21 cellular contexts compared by ENCODE assay signal in genomic region chr1:192749349-192749748, GRCh38. TPM values are rescaled to one million over a fixed set of nuclear protein-coding genes. Genes with fewer than 3 reads are reported as not detected.
DNase-seq lines count a peak whose midpoint lies in the region; ATAC-seq, FAIRE-seq and TF ChIP-seq lines count a peak whose summit lies in the region.
"Had no signal": no experiment of that assay in that cellular context is flagged by ENCODE, and none has a peak within 500 bp of the region (broad histone marks: within the 10 kb centered on the region; RNA-seq: fewer than 3 reads in every experiment).

No MANE protein-coding gene starts in this region.

- no peak for ATAC-seq in HepG2
- ATAC-seq in right lobe of liver = no peak
- peak; percentile 67 to 95 (median 91) for ATAC-seq in heart left ventricle
- no peak for ATAC-seq in naive thymus-derived CD4-positive, alpha-beta T cell
- no peak for ATAC-seq in GM19035 (IDR thresholded peaks at IDR 0.05; ENCODE audit: unreplicated experiment)
- ATAC-seq: upper lobe of right lung had no signal

- peaks cover 0 to 7% (median 0%) of the 10 kb centered on the region in 5 donors for H3K27me3 Mint-ChIP-seq in naive thymus-derived CD4-positive, alpha-beta T cell
- H3K27me3 Mint-ChIP-seq: activated CD4-positive, alpha-beta memory T cell treated with anti-CD3 and anti-CD28 coated beads, Interleukin-2, amount 10 ng/mL, durations not matched to agents 7 days and 5 days had no signal

- no peaks in the 10 kb centered on the region for H3K36me3 Mint-ChIP-seq in naive thymus-derived CD4-positive, alpha-beta T cell

- TF ChIP-seq POLR2A in HepG2 (IDR thresholded peaks at IDR 0.05; ENCODE audit: insufficient read depth in 1 of 2, low read depth in 2 of 2, low read length in 2 of 2) (no peak), right lobe of liver (IDR thresholded peaks at IDR 0.05) (no peak), heart left ventricle (IDR thresholded peaks at IDR 0.05) (no peak)

- DNase-seq in HepG2 (ENCODE audit: low spot score) (no peak), right lobe of liver (no peak), NT2/D1 (ENCODE audit: low read depth, low spot score) (peak; percentile 1), heart left ventricle (no peak), MV-4-11 (lab: John Stamatoyannopoulos, UW) (no peak), cerebellum (ENCODE audit: low spot score) (no peak)
- no peak for DNase-seq in naive thymus-derived CD4-positive, alpha-beta T cell
- DNase-seq: ACHN; activated CD4-positive, alpha-beta memory T cell treated with anti-CD3 and anti-CD28 coated beads, Interleukin-2, amount 10 ng/mL, durations not matched to agents 7 days and 5 days; activated effector memory CD4-positive, alpha-beta T cell treated with anti-CD3 and anti-CD28 coated beads, Interleukin-2, amount 50 U/mL, for 16 hours; effector memory CD4-positive, alpha-beta T cell; midbrain; NCI-H1105; RPMI8226; T1000; upper lobe of right lung had no signal

- CTCF ChIA-PET in HepG2 (lab: Yijun Ruan, JAX; ENCODE audit: low intra/inter-chr PET ratio, low total read pairs) = no interaction called here
- CTCF ChIA-PET in naive thymus-derived CD4-positive, alpha-beta T cell (lab: Charles Lee) = no interaction called here

- no peaks in the 10 kb centered on the region for H3K4me1 ChIP-seq in HepG2 (ENCODE audit: insufficient read depth, low read length)
- no peaks in the 10 kb centered on the region for H3K4me1 ChIP-seq in right lobe of liver
- H3K4me1 ChIP-seq in NT2/D1 (ENCODE audit: insufficient read depth, insufficient read length) = no peaks in the 10 kb centered on the region
- peaks cover 0 to 21% (median 2%) of the 10 kb centered on the region in 12 donors for H3K4me1 ChIP-seq in heart left ventricle
- no peaks in the 10 kb centered on the region for H3K4me1 ChIP-seq in naive thymus-derived CD4-positive, alpha-beta T cell (ENCODE audit: control insufficient read depth in 2 of 2, insufficient read depth in 2 of 2, low read length in 2 of 2)
- H3K4me1 ChIP-seq: BLaER1 treated with 17β-estradiol and CSF1 and Interleukin-3, amounts not matched to agents 10 nM and 100 nM; parathyroid adenoma; upper lobe of right lung had no signal

- no peak for FAIRE-seq in HepG2 (lab: Jason Lieb, UNC)
- FAIRE-seq: H54 had no signal

- TF ChIP-seq RAD21 in HepG2 (CRISPR knock-in tag; IDR thresholded peaks at IDR 0.05) = no peak

- TF ChIP-seq EP300 in HepG2 (IDR thresholded peaks at IDR 0.05; ENCODE audit: low read depth in 2 of 2, low read length in 2 of 2) = no peak
- no peak for TF ChIP-seq EP300 in HepG2 (CRISPR knock-in tag; IDR thresholded peaks at IDR 0.05; ENCODE audit: borderline replicate concordance)

- H4K20me1 ChIP-seq in HepG2 (ENCODE audit: insufficient read depth, low read length) = no peaks in the 10 kb centered on the region
- H4K20me1 ChIP-seq: BLaER1 treated with 17β-estradiol and CSF1 and Interleukin-3, amounts not matched to agents 10 nM and 100 nM had no signal

- TF ChIP-seq CTCF in HepG2 (CRISPR knock-in tag; IDR thresholded peaks at IDR 0.05) (no peak), right lobe of liver (IDR thresholded peaks at IDR 0.05) (no peak), heart left ventricle (IDR thresholded peaks at IDR 0.05) (no peak)

- no peaks in the 10 kb centered on the region for H3K4me1 Mint-ChIP-seq in naive thymus-derived CD4-positive, alpha-beta T cell
- H3K4me1 Mint-ChIP-seq: activated CD4-positive, alpha-beta memory T cell treated with anti-CD3 and anti-CD28 coated beads, Interleukin-2, amount 10 ng/mL, durations not matched to agents 7 days and 5 days; nephron had no signal

- peaks cover 0 to 5% (median 0%) of the 10 kb centered on the region in 11 donors for H3K9me3 Mint-ChIP-seq in naive thymus-derived CD4-positive, alpha-beta T cell
- H3K9me3 Mint-ChIP-seq: nephron had no signal

- no peak overlapping the region for H3K27ac Mint-ChIP-seq in naive thymus-derived CD4-positive, alpha-beta T cell
- H3K27ac Mint-ChIP-seq: activated CD4-positive, alpha-beta memory T cell treated with anti-CD3 and anti-CD28 coated beads, Interleukin-2, amount 10 ng/mL, durations not matched to agents 7 days and 5 days; nephron had no signal

- H3K4me3 ChIP-seq in HepG2 (replicated peaks in 1 of 3; ENCODE audit: insufficient read depth in 1 of 3, low read depth in 2 of 3, low read length in 3 of 3) (no peak overlapping the region), right lobe of liver (no peak overlapping the region), NT2/D1 (ENCODE audit: insufficient read length, low read depth) (no peak overlapping the region), heart left ventricle (no peak overlapping the region)
- H3K4me3 ChIP-seq in naive thymus-derived CD4-positive, alpha-beta T cell (ENCODE audit: low read length) = no peak overlapping the region
- H3K4me3 ChIP-seq: BLaER1 treated with 17β-estradiol and CSF1 and Interleukin-3, amounts not matched to agents 10 nM and 100 nM; upper lobe of right lung had no signal

- H3K9me3 ChIP-seq in HepG2 (ENCODE audit: low read length) (no peaks in the 10 kb centered on the region), right lobe of liver (no peaks in the 10 kb centered on the region), NT2/D1 (ENCODE audit: insufficient read depth, low read length) (peaks cover 10% of the 10 kb centered on the region; the same call in 1 of the 2 replicates), heart left ventricle (no peaks in the 10 kb centered on the region)
- no peaks in the 10 kb centered on the region for H3K9me3 ChIP-seq in naive thymus-derived CD4-positive, alpha-beta T cell (ENCODE audit: control insufficient read depth in 2 of 3, low read length in 3 of 3)
- H3K9me3 ChIP-seq: upper lobe of right lung had no signal

- H3K36me3 ChIP-seq in HepG2 (replicated peaks in 1 of 2; ENCODE audit: control insufficient read depth in 1 of 2, insufficient read depth in 2 of 2, low read length in 2 of 2) (no peaks in the 10 kb centered on the region), right lobe of liver (no peaks in the 10 kb centered on the region), NT2/D1 (ENCODE audit: insufficient read depth, insufficient read length, low read length) (no peaks in the 10 kb centered on the region), heart left ventricle (no peaks in the 10 kb centered on the region)
- H3K36me3 ChIP-seq in naive thymus-derived CD4-positive, alpha-beta T cell (ENCODE audit: control insufficient read depth in 2 of 3, insufficient read depth in 3 of 3, low read length in 3 of 3) = no peaks in the 10 kb centered on the region
- H3K36me3 ChIP-seq: BLaER1 treated with 17β-estradiol and CSF1 and Interleukin-3, amounts not matched to agents 10 nM and 100 nM; upper lobe of right lung had no signal

- no peak overlapping the region for H2AFZ ChIP-seq in HepG2 (ENCODE audit: low read length)
- H2AFZ ChIP-seq: parathyroid adenoma had no signal

- H3K27ac ChIP-seq in HepG2 (ENCODE audit: extremely low read length, insufficient read depth, low read length) = no peak overlapping the region
- H3K27ac ChIP-seq in right lobe of liver = no peak overlapping the region
- H3K27ac ChIP-seq in heart left ventricle = peak overlapping the region in 2 of 12 donors; percentile 12 to 62
- H3K27ac ChIP-seq in naive thymus-derived CD4-positive, alpha-beta T cell (ENCODE audit: low read depth, low read length) = no peak overlapping the region
- H3K27ac ChIP-seq: BLaER1 treated with 17β-estradiol and CSF1 and Interleukin-3, amounts not matched to agents 10 nM and 100 nM; parathyroid adenoma; upper lobe of right lung had no signal

- no peaks in the 10 kb centered on the region for H3K79me2 ChIP-seq in HepG2 (ENCODE audit: insufficient read depth, low read length)
- H3K79me2 ChIP-seq: parathyroid adenoma had no signal

- no peak overlapping the region for H3K4me3 Mint-ChIP-seq in naive thymus-derived CD4-positive, alpha-beta T cell
- H3K4me3 Mint-ChIP-seq: activated CD4-positive, alpha-beta memory T cell treated with anti-CD3 and anti-CD28 coated beads, Interleukin-2, amount 10 ng/mL, durations not matched to agents 7 days and 5 days; nephron had no signal

- BruUV-seq in HepG2 (replicated peaks; lab: Mats Ljungman, UMichigan) = no TSS peak

- H3K9ac ChIP-seq in HepG2 (ENCODE audit: insufficient read depth, low read depth, low read length) = no peak overlapping the region
- no peak overlapping the region for H3K9ac ChIP-seq in NT2/D1 (ENCODE audit: insufficient read length, low read depth)
- H3K9ac ChIP-seq: BLaER1 treated with 17β-estradiol and CSF1 and Interleukin-3, amounts not matched to agents 10 nM and 100 nM; parathyroid adenoma had no signal

- H3K27me3 ChIP-seq in HepG2 (ENCODE audit: control insufficient read depth in 1 of 2, insufficient read depth in 2 of 2, low read length in 2 of 2) = no peaks in the 10 kb centered on the region
- no peaks in the 10 kb centered on the region for H3K27me3 ChIP-seq in right lobe of liver
- no peaks in the 10 kb centered on the region for H3K27me3 ChIP-seq in NT2/D1 (ENCODE audit: insufficient read depth, insufficient read length)
- H3K27me3 ChIP-seq in heart left ventricle = no peaks in the 10 kb centered on the region
- no peaks in the 10 kb centered on the region for H3K27me3 ChIP-seq in naive thymus-derived CD4-positive, alpha-beta T cell (ENCODE audit: control insufficient read depth in 2 of 2, insufficient read depth in 2 of 2, low read length in 2 of 2)
- H3K27me3 ChIP-seq: BLaER1 treated with 17β-estradiol and CSF1 and Interleukin-3, amounts not matched to agents 10 nM and 100 nM; upper lobe of right lung had no signal

- in situ Hi-C loops in HepG2 (cut with HindIII; ENCODE audit: extremely low pct_ligation_motif_present, low pct_unique_long_range_greater_than_20kb) = no loop called here

- POLR2A ChIA-PET in HepG2 (lab: Yijun Ruan, JAX) = no interaction called here
- POLR2A ChIA-PET in naive thymus-derived CD4-positive, alpha-beta T cell (lab: Charles Lee) = no interaction called here

- no peak overlapping the region for H3K4me2 ChIP-seq in HepG2 (ENCODE audit: low read depth, low read length)
- H3K4me2 ChIP-seq: BLaER1 treated with 17β-estradiol and CSF1 and Interleukin-3, amounts not matched to agents 10 nM and 100 nM had no signal

- intact Hi-C loops in HepG2 (cut with micrococcal nuclease; ENCODE audit: unreplicated experiment) = no loop called here
- intact Hi-C loops in right lobe of liver (cut with DNase I) = no loop called here
- intact Hi-C loops in heart left ventricle (cut with DNase I) = no loop called here
- intact Hi-C loops in naive thymus-derived CD4-positive, alpha-beta T cell (cut with micrococcal nuclease) = no loop called here

RNA-seq across cellular contexts. Expression of gene RGS2, which starts 59.5 kb away (rescaled TPM):
- total RNA-seq in HepG2 (2016; rRNA removed; fragmentation: Illumina TruSeq; extraction: Trizol) (0.64 and 0.86 TPM in 2 replicates), right lobe of liver (10 to 100 TPM in 1 of 6 experiments, 1 to 10 TPM in 5; 2.5 to 10.9 (median 5.2) TPM), heart left ventricle (10 to 100 TPM in 4 of 9 donors, 1 to 10 TPM in 5; 7.6 to 32.6 (median 9.8) TPM), cerebellum (10.7 TPM)
- 0.20 TPM in 1 of 2 replicates, not detected in the other for total RNA-seq in HepG2 (2016; cell fraction: cytosol; rRNA removed; fragmentation: Illumina TruSeq; extraction: Trizol; ENCODE audit: low read depth)
- total RNA-seq in HepG2 (2016; cell fraction: insoluble cytoplasmic fraction; rRNA removed; fragmentation: Illumina TruSeq; extraction: Trizol) = 0.76 and 0.78 TPM in 2 replicates
- 0.21 and 0.43 TPM in 2 replicates for total RNA-seq in HepG2 (2016; cell fraction: membrane; rRNA removed; fragmentation: Illumina TruSeq; extraction: Trizol)
- total RNA-seq in HepG2 (2016; cell fraction: nucleus; rRNA removed; fragmentation: Illumina TruSeq; extraction: Trizol) = 0.60 and 0.90 TPM in 2 replicates
- polyA plus RNA-seq in HepG2 (2011; rRNA removed) (1.4 and 2.0 TPM in 2 replicates), heart left ventricle (10 to 100 TPM; 20.5 to 25.7 TPM)
- 0.71 and 1.3 TPM in 2 replicates for polyA plus RNA-seq in HepG2 (2011; cell fraction: cytosol; rRNA removed)
- polyA plus RNA-seq in HepG2 (2011; cell fraction: nucleus; rRNA removed) = 0.16 and 1.3 TPM in 2 replicates
- polyA plus RNA-seq in HepG2 (2012) = 1.0 and 1.9 TPM in 2 replicates
- 0.07 and 0.16 TPM in 2 replicates for polyA plus RNA-seq in HepG2 (2016; cell fraction: cytosol; fragmentation: Illumina TruSeq; extraction: Trizol; ENCODE audit: low read depth)
- 0.46 and 0.48 TPM in 2 replicates for polyA plus RNA-seq in HepG2 (2016; cell fraction: insoluble cytoplasmic fraction; fragmentation: Illumina TruSeq; extraction: Trizol; ENCODE audit: low read depth)
- 0.32 and 0.48 TPM in 2 replicates for polyA plus RNA-seq in HepG2 (2016; cell fraction: membrane; fragmentation: Illumina TruSeq; extraction: Trizol; ENCODE audit: low read depth)
- polyA plus RNA-seq in HepG2 (2016; cell fraction: nucleus; fragmentation: Illumina TruSeq; extraction: Trizol; ENCODE audit: insufficient read depth, low read depth) = 0.59 and 1.6 TPM in 2 replicates
- polyA minus RNA-seq in HepG2 (2011; rRNA and poly(A)+ RNA removed; ENCODE audit: low replicate concordance) = 1.1 and 5.9 TPM in 2 replicates
- 2.7 and 3.4 TPM in 2 replicates for polyA minus RNA-seq in HepG2 (2011; cell fraction: cytosol; rRNA and poly(A)+ RNA removed)
- 4.0 and 6.0 TPM in 2 replicates for polyA minus RNA-seq in HepG2 (2011; cell fraction: nucleus; rRNA and poly(A)+ RNA removed)
- 100 to 1,000 TPM in 1 of 5 experiments, 10 to 100 TPM in 2, 1 to 10 TPM in 2; 3.5 to 317 (median 12.2) TPM for total RNA-seq in naive thymus-derived CD4-positive, alpha-beta T cell
- polyA plus RNA-seq in naive thymus-derived CD4-positive, alpha-beta T cell = 10 to 100 TPM; 14.3 to 14.4 TPM

Comparison
In these comparisons a context has a peak if more than half of its experiments do, and no peak if none do; other contexts are left out.
1. ATAC-seq: peak in heart left ventricle (4 of 4); none in HepG2 (single experiment), right lobe of liver (0 of 4), naive thymus-derived CD4-positive, alpha-beta T cell (single experiment) and GM19035 (single experiment).